Comparison of ENCODE assay signal across 1 cellular context in the genomic region with DNA sequence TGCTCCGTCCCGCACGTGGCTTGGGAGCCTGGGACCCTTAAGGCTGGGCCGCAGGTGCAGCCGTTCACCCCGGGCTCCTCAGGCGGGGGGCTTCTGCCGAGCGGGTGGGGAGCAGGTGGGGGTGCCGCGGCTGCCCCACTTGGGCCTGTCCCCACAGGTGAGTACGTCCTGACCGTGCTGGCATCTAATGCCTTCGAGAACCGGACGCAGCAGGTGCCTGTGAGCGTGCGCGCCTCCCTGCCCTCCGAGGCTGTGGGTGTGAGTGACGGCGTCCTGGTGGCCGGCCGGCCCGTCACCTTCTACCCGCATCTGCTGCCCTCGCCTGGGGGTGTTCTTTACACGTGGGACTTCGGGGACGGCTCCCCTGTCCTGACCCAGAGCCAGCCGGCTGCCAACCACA. TPM values are rescaled to one million over a fixed set of nuclear protein-coding genes. Genes with fewer than 3 reads are reported as not detected.
"Had no signal": no experiment of that assay in that cellular context is flagged by ENCODE, and none has a peak within 500 bp of the region (broad histone marks: within the 10 kb centered on the region; RNA-seq: fewer than 3 reads in every experiment).

No MANE protein-coding gene starts in this region.

RNA-seq across cellular contexts. Expression of gene NPIPA7, which starts 15.3 kb away (rescaled TPM):
- polyA plus RNA-seq: IgD-negative memory B cell had no signal
